Comparison of ENCODE assay signal across 1 cellular context in genomic region chr10:3784510-3785250, GRCh38.
TF ChIP-seq lines count a peak whose summit lies in the region.

TSS of gene KLF6 (minus strand) at chr10:3785209. CDS start at chr10:3785014, 195 bp downstream.

TF ChIP-seq in A549, 52 proteins besides CTCF, POLR2A, EP300 and RAD21 (continued from another document):
- no peak for TF ChIP-seq SREBF2 (IDR thresholded peaks at IDR 0.05)
- no peak for TF ChIP-seq KDM5A (IDR thresholded peaks at IDR 0.05)
- no peak for TF ChIP-seq SMC3 (IDR thresholded peaks at IDR 0.05)
- TF ChIP-seq HES2 (IDR thresholded peaks at IDR 0.05): no peak
- no peak for TF ChIP-seq BHLHE40 (IDR thresholded peaks at IDR 0.05; ENCODE audit: low read depth, low read length)
- TF ChIP-seq ZFP36 (IDR thresholded peaks at IDR 0.05; ENCODE audit: borderline replicate concordance, partially characterized antibody): no peak
- TF ChIP-seq FOSL2 (IDR thresholded peaks at IDR 0.05): no peak
- TF ChIP-seq FOSL2 (CRISPR knock-in tag; IDR thresholded peaks at IDR 0.05): no peak
- TF ChIP-seq NPAS2 (CRISPR knock-in tag; IDR thresholded peaks at IDR 0.05; ENCODE audit: borderline replicate concordance): no peak
- no peak for TF ChIP-seq HMGXB4 (CRISPR knock-in tag; IDR thresholded peaks at IDR 0.05; ENCODE audit: borderline replicate concordance)
- TF ChIP-seq PHF8 (IDR thresholded peaks at IDR 0.05; ENCODE audit: borderline replicate concordance, low read depth): peak; percentile 37
- 0 out of 2 replicates have a peak, but pooled peaks have one; percentile 20 for TF ChIP-seq MAX (IDR thresholded peaks at IDR 0.05)
- TF ChIP-seq ESRRA (IDR thresholded peaks at IDR 0.05; ENCODE audit: borderline replicate concordance, low read length): no peak
- TF ChIP-seq ZC3H11A (IDR thresholded peaks at IDR 0.05): no peak
- no peak for TF ChIP-seq HOXA7 (CRISPR knock-in tag; IDR thresholded peaks at IDR 0.05)
- TF ChIP-seq TP53 (CRISPR knock-in tag; IDR thresholded peaks at IDR 0.05): no peak
- TF ChIP-seq CHD4 (IDR thresholded peaks at IDR 0.05; ENCODE audit: borderline replicate concordance): no peak
- no peak for TF ChIP-seq GATA3 (IDR thresholded peaks at IDR 0.05; ENCODE audit: borderline replicate concordance)
- TF ChIP-seq KDM1A (IDR thresholded peaks at IDR 0.05; ENCODE audit: low read depth): no peak
- TF ChIP-seq EHF (CRISPR knock-in tag; IDR thresholded peaks at IDR 0.05): no peak
